25 cellular contexts compared by ENCODE assay signal in genomic region chrY:19134426-19134825, GRCh38.
DNase-seq lines count a peak whose midpoint lies in the region; ATAC-seq, FAIRE-seq and TF ChIP-seq lines count a peak whose summit lies in the region.
"Had no signal": no experiment of that assay in that cellular context is flagged by ENCODE, and none has a peak within 500 bp of the region (broad histone marks: within the 10 kb centered on the region; RNA-seq: fewer than 3 reads in every experiment).

No MANE protein-coding gene starts in this region.

- in situ Hi-C loops in HepG2 (cut with HindIII; ENCODE audit: extremely low pct_ligation_motif_present, low pct_unique_long_range_greater_than_20kb): no loop called here

- no peaks in the 10 kb centered on the region for H3K27me3 Mint-ChIP-seq in Caco-2 (ENCODE audit: insufficient read depth, unreplicated experiment)
- H3K27me3 Mint-ChIP-seq: CD4-positive, alpha-beta T cell; CD8-positive, alpha-beta memory T cell had no signal

- H3K4me1 ChIP-seq in liver (ENCODE audit: control insufficient read depth in 4 of 4, insufficient read depth in 4 of 4, low read length in 3 of 4) (peaks cover 0 to 4% (median 0%) of the 10 kb centered on the region in 4 donors), HepG2 (ENCODE audit: insufficient read depth, low read length) (no peaks in the 10 kb centered on the region), lower lobe of right lung (no peaks in the 10 kb centered on the region), Caco-2 (no peaks in the 10 kb centered on the region), body of pancreas (no peaks in the 10 kb centered on the region)
- H3K4me1 ChIP-seq: BE2C; BLaER1 treated with 17β-estradiol and CSF1 and Interleukin-3, amounts not matched to agents 10 nM and 100 nM; HAP-1 had no signal

- TF ChIP-seq EP300 in HepG2 (IDR thresholded peaks at IDR 0.05; ENCODE audit: low read depth in 2 of 2, low read length in 2 of 2) (no peak), HepG2 (CRISPR knock-in tag; IDR thresholded peaks at IDR 0.05; ENCODE audit: borderline replicate concordance) (no peak)

- no peaks in the 10 kb centered on the region for H3K27me3 ChIP-seq in liver (ENCODE audit: control insufficient read depth in 4 of 4, insufficient read depth in 4 of 4, low read length in 3 of 4)
- H3K27me3 ChIP-seq in HepG2 (ENCODE audit: control insufficient read depth in 1 of 2, insufficient read depth in 2 of 2, low read length in 2 of 2): no peaks in the 10 kb centered on the region
- no peaks in the 10 kb centered on the region for H3K27me3 ChIP-seq in lower lobe of right lung (ENCODE audit: low read depth)
- no peaks in the 10 kb centered on the region for H3K27me3 ChIP-seq in Caco-2 (replicated peaks; ENCODE audit: control insufficient read depth, insufficient read depth, low read length)
- no peaks in the 10 kb centered on the region for H3K27me3 ChIP-seq in body of pancreas
- H3K27me3 ChIP-seq: BE2C; BLaER1 treated with 17β-estradiol and CSF1 and Interleukin-3, amounts not matched to agents 10 nM and 100 nM had no signal

- H3K4me2 ChIP-seq in HepG2 (ENCODE audit: low read depth, low read length): no peak overlapping the region
- H3K4me2 ChIP-seq: BLaER1 treated with 17β-estradiol and CSF1 and Interleukin-3, amounts not matched to agents 10 nM and 100 nM; GM23338 had no signal

- H3K4me1 Mint-ChIP-seq in Caco-2 (ENCODE audit: low read depth, unreplicated experiment): no peaks in the 10 kb centered on the region
- H3K4me1 Mint-ChIP-seq: CD14-positive monocyte had no signal

- FAIRE-seq in HepG2 (lab: Jason Lieb, UNC): no peak
- FAIRE-seq: A204.1, GM12891, GM18507, H54 had no signal

- no peak overlapping the region for H3K4me3 ChIP-seq in liver (ENCODE audit: low read depth in 1 of 3, low read length in 3 of 3)
- H3K4me3 ChIP-seq in HepG2 (replicated peaks in 1 of 3; ENCODE audit: insufficient read depth in 1 of 3, low read depth in 2 of 3, low read length in 3 of 3): no peak overlapping the region
- H3K4me3 ChIP-seq in epithelial cell of proximal tubule (ENCODE audit: low read depth, low read length): no peak overlapping the region
- H3K4me3 ChIP-seq in lower lobe of right lung: no peak overlapping the region
- no peak overlapping the region for H3K4me3 ChIP-seq in Caco-2 (ENCODE audit: low read depth, low read length)
- no peak overlapping the region for H3K4me3 ChIP-seq in body of pancreas
- H3K4me3 ChIP-seq: BLaER1 treated with 17β-estradiol and CSF1 and Interleukin-3, amounts not matched to agents 10 nM and 100 nM; GM23338; HAP-1 had no signal

- no peak overlapping the region for H3K4me3 Mint-ChIP-seq in Caco-2 (ENCODE audit: unreplicated experiment)
- H3K4me3 Mint-ChIP-seq: CD14-positive monocyte; CD4-positive, alpha-beta T cell; CD8-positive, alpha-beta memory T cell; GM23338; HFFc6 had no signal

- BruUV-seq in HepG2 (replicated peaks; lab: Mats Ljungman, UMichigan): no TSS peak
- no TSS peak for BruUV-seq in Caco-2 (replicated peaks; lab: Mats Ljungman, UMichigan)

- H3K9me3 Mint-ChIP-seq in Caco-2 (ENCODE audit: unreplicated experiment): no peaks in the 10 kb centered on the region
- H3K9me3 Mint-ChIP-seq: CD4-positive, alpha-beta T cell; CD8-positive, alpha-beta memory T cell; GM23338; HFFc6 had no signal

- CTCF ChIA-PET in HepG2 (lab: Yijun Ruan, JAX; ENCODE audit: low intra/inter-chr PET ratio, low total read pairs) (no interaction called here), Caco-2 (lab: Charles Lee) (no interaction called here)

- H2AFZ ChIP-seq in HepG2 (ENCODE audit: low read length): no peak overlapping the region
- H2AFZ ChIP-seq: GM23338 had no signal

- TF ChIP-seq POLR2A in HepG2 (IDR thresholded peaks at IDR 0.05; ENCODE audit: insufficient read depth in 1 of 2, low read depth in 2 of 2, low read length in 2 of 2) (no peak), body of pancreas (IDR thresholded peaks at IDR 0.05) (no peak)

- 46% methylated on average over 2 of the region's 2 CpGs for WGBS in liver
- no CpG with 5 or more reads among the region's 2 CpGs for WGBS in HepG2 (ENCODE audit: low lambda C conversion rate)
- 61 to 63% methylated on average over 2 of the region's 2 CpGs for WGBS in body of pancreas, 2 donors

- POLR2A ChIA-PET in HepG2 (lab: Yijun Ruan, JAX): no interaction called here
- POLR2A ChIA-PET in Caco-2 (lab: Charles Lee): no interaction called here

- H3K36me3 Mint-ChIP-seq in Caco-2 (ENCODE audit: insufficient read depth, unreplicated experiment): no peaks in the 10 kb centered on the region
- H3K36me3 Mint-ChIP-seq: CD14-positive monocyte; CD8-positive, alpha-beta memory T cell had no signal

- no peak for ATAC-seq in HepG2
- ATAC-seq in lower lobe of right lung: no peak
- ATAC-seq in HG03159 (IDR thresholded peaks at IDR 0.05; ENCODE audit: unreplicated experiment): no peak
- ATAC-seq in body of pancreas: no peak
- ATAC-seq: GM23338 had no signal

- H3K36me3 ChIP-seq in liver (ENCODE audit: control insufficient read depth in 4 of 4, insufficient read depth in 3 of 4, low read depth in 1 of 4, low read length in 3 of 4): no peaks in the 10 kb centered on the region
- no peaks in the 10 kb centered on the region for H3K36me3 ChIP-seq in HepG2 (replicated peaks in 1 of 2; ENCODE audit: control insufficient read depth in 1 of 2, insufficient read depth in 2 of 2, low read length in 2 of 2)
- no peaks in the 10 kb centered on the region for H3K36me3 ChIP-seq in lower lobe of right lung
- H3K36me3 ChIP-seq in Caco-2 (ENCODE audit: control insufficient read depth, insufficient read depth, low read length): no peaks in the 10 kb centered on the region
- H3K36me3 ChIP-seq in body of pancreas (replicated peaks in 1 of 2; ENCODE audit: insufficient read depth in 1 of 2, low read depth in 2 of 2): no peaks in the 10 kb centered on the region
- H3K36me3 ChIP-seq: BE2C; BLaER1 treated with 17β-estradiol and CSF1 and Interleukin-3, amounts not matched to agents 10 nM and 100 nM; HAP-1 had no signal

- TF ChIP-seq RAD21 in liver (IDR thresholded peaks at IDR 0.05): peak in 1 of 2 donors; percentile 25
- TF ChIP-seq RAD21 in HepG2 (CRISPR knock-in tag; IDR thresholded peaks at IDR 0.05): no peak

- DNase-seq in HepG2 (ENCODE audit: low spot score) (no peak), epithelial cell of proximal tubule (ENCODE audit: low read depth) (peak; percentile 51), lower lobe of right lung (peak; percentile 32), Caco-2 (no peak), body of pancreas (no peak), AML-193 (lab: John Stamatoyannopoulos, UW) (no peak)
- DNase-seq: BE2C; Calu3; CD4-positive, alpha-beta T cell; CD8-positive, alpha-beta memory T cell; DMS53; DMS79 treated with DMSO at 0.1 percent for 48 hours; GF-D8; HFFc6 had no signal

- no peak overlapping the region for H3K27ac Mint-ChIP-seq in Caco-2 (ENCODE audit: unreplicated experiment)
- H3K27ac Mint-ChIP-seq: CD14-positive monocyte; CD4-positive, alpha-beta T cell; CD8-positive, alpha-beta memory T cell; GM23338; HFFc6 had no signal

- no peaks in the 10 kb centered on the region for H3K79me2 ChIP-seq in HepG2 (ENCODE audit: insufficient read depth, low read length)

- TF ChIP-seq CTCF in liver (IDR thresholded peaks at IDR 0.05; ENCODE audit: low read depth, low read length, missing input control) (no peak), HepG2 (CRISPR knock-in tag; IDR thresholded peaks at IDR 0.05) (no peak), epithelial cell of proximal tubule (conservative IDR thresholded peaks at IDR 0.05; ENCODE audit: low read depth, low read length) (no peak), lower lobe of right lung (IDR thresholded peaks at IDR 0.05) (no peak), Caco-2 (IDR thresholded peaks at IDR 0.05; ENCODE audit: insufficient read depth in 1 of 2, low read depth in 1 of 2, low read length in 1 of 2, severe bottlenecking in 1 of 2, unreplicated experiment in 1 of 2) (no peak), body of pancreas (IDR thresholded peaks at IDR 0.05) (no peak)

- H3K9me3 ChIP-seq in liver (ENCODE audit: control insufficient read depth in 4 of 4, low read length in 3 of 4) (no peaks in the 10 kb centered on the region), HepG2 (ENCODE audit: low read length) (peaks cover 25% of the 10 kb centered on the region; the same call in 1 of the 2 replicates), lower lobe of right lung (no peaks in the 10 kb centered on the region), Caco-2 (no peaks in the 10 kb centered on the region), body of pancreas (no peaks in the 10 kb centered on the region)
- H3K9me3 ChIP-seq: BE2C; BLaER1 treated with 17β-estradiol and CSF1 and Interleukin-3, amounts not matched to agents 10 nM and 100 nM; HAP-1 had no signal

- intact Hi-C loops in HepG2 (cut with micrococcal nuclease; ENCODE audit: unreplicated experiment) (no loop called here), lower lobe of right lung (cut with DNase I) (no loop called here), Caco-2 (cut with micrococcal nuclease; ENCODE audit: unreplicated experiment) (no loop called here), body of pancreas (cut with DNase I) (no loop called here)

- H3K9ac ChIP-seq in liver (ENCODE audit: low read depth in 1 of 2, low read length in 2 of 2) (no peak overlapping the region), HepG2 (ENCODE audit: insufficient read depth, low read depth, low read length) (no peak overlapping the region)
- H3K9ac ChIP-seq: BLaER1 treated with 17β-estradiol and CSF1 and Interleukin-3, amounts not matched to agents 10 nM and 100 nM had no signal

- no peaks in the 10 kb centered on the region for H4K20me1 ChIP-seq in HepG2 (ENCODE audit: insufficient read depth, low read length)
- H4K20me1 ChIP-seq: BLaER1 treated with 17β-estradiol and CSF1 and Interleukin-3, amounts not matched to agents 10 nM and 100 nM had no signal

- no peak overlapping the region for H3K27ac ChIP-seq in liver (ENCODE audit: low read depth in 1 of 2, low read length in 2 of 2)
- no peak overlapping the region for H3K27ac ChIP-seq in HepG2 (ENCODE audit: extremely low read length, insufficient read depth, low read length)
- H3K27ac ChIP-seq in lower lobe of right lung: no peak overlapping the region
- H3K27ac ChIP-seq in body of pancreas: no peak overlapping the region
- H3K27ac ChIP-seq: 22Rv1; BLaER1 treated with 17β-estradiol and CSF1 and Interleukin-3, amounts not matched to agents 10 nM and 100 nM had no signal

TF ChIP-seq in liver, 16 proteins besides CTCF, POLR2A, EP300 and RAD21 (continues in another document):
- TF ChIP-seq SP1 (IDR thresholded peaks at IDR 0.05) (no peak), TAF1 (conservative IDR thresholded peaks at IDR 0.05) (no peak), JUND (IDR thresholded peaks at IDR 0.05) (peak in 1 of 2 donors; percentile 86)

Comparison
In these comparisons a context has a peak if more than half of its experiments do, and no peak if none do; other contexts are left out.
1. DNase-seq: peak in epithelial cell of proximal tubule (single experiment) and lower lobe of right lung (single experiment); none in HepG2 (single experiment), Caco-2 (0 of 2), body of pancreas (0 of 4) and AML-193 (0 of 2).